1 cellular context compared by ENCODE assay signal in the genomic region with DNA sequence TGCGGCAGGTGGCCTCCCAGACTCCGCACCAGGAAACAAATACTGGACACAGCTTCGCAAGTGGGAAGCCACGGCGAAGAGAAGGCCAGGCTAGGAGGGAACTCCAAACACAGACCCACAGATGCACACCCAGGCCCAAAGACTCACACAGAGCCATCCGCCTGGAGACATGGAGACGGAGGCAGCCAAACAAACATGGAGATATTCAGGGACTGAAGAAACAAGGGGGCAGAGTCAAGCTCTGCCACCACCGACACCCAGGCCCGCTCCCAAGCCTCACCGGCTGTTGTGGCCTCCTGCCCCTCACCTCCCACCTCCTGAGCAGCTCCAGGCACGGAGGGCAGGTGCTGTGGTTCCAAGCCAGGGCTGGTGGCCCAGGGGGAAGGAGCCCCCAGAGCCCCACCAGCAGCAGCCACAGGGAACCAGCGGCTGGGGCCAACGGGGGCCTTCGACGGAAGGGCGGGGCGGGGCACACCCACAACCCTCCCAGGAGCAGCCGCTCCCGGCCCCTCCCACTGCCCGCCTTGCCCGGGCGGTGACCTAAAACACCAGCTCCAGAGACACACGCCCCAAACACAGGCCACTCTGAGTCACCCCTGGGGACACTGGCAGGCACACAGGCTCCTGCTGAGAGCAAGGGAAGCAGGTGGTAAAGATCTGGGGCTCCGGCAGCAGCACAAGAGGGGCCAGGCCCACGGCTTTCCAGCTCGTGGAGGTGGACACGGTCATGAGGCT.
TF ChIP-seq lines count a peak whose summit lies in the region.

No MANE protein-coding gene starts in this region.

TF ChIP-seq in K562, 482 proteins besides CTCF, POLR2A, EP300 and RAD21 (continued from another document and continues in another):
- TF ChIP-seq, protein P1, sequence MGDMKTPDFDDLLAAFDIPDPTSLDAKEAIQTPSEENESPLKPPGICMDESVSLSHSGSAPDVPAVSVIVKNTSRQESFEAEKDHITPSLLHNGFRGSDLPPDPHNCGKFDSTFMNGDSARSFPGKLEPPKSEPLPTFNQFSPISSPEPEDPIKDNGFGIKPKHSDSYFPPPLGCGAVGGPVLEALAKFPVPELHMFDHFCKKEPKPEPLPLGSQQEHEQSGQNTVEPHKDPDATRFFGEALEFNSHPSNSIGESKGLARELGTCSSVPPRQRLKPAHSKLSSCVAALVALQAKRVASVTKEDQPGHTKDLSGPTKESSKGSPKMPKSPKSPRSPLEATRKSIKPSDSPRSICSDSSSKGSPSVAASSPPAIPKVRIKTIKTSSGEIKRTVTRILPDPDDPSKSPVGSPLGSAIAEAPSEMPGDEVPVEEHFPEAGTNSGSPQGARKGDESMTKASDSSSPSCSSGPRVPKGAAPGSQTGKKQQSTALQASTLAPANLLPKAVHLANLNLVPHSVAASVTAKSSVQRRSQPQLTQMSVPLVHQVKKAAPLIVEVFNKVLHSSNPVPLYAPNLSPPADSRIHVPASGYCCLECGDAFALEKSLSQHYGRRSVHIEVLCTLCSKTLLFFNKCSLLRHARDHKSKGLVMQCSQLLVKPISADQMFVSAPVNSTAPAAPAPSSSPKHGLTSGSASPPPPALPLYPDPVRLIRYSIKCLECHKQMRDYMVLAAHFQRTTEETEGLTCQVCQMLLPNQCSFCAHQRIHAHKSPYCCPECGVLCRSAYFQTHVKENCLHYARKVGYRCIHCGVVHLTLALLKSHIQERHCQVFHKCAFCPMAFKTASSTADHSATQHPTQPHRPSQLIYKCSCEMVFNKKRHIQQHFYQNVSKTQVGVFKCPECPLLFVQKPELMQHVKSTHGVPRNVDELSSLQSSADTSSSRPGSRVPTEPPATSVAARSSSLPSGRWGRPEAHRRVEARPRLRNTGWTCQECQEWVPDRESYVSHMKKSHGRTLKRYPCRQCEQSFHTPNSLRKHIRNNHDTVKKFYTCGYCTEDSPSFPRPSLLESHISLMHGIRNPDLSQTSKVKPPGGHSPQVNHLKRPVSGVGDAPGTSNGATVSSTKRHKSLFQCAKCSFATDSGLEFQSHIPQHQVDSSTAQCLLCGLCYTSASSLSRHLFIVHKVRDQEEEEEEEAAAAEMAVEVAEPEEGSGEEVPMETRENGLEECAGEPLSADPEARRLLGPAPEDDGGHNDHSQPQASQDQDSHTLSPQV (IDR thresholded peaks at IDR 0.05): peak; percentile 68
- no peak for TF ChIP-seq KDM2B (CRISPR knock-in tag; IDR thresholded peaks at IDR 0.05)
- no peak for TF ChIP-seq GABPA (tag; conservative IDR thresholded peaks at IDR 0.05; ENCODE audit: low read depth)
- TF ChIP-seq SMARCA4 (IDR thresholded peaks at IDR 0.05): peak; percentile 53; the same call in 1 of the 2 replicates
- no peak for TF ChIP-seq TGIF2 (CRISPR knock-in tag; IDR thresholded peaks at IDR 0.05)
- no peak for TF ChIP-seq KDM5B (IDR thresholded peaks at IDR 0.05; ENCODE audit: insufficient replicate concordance, low read depth, low read length)
- TF ChIP-seq ZBTB7A (IDR thresholded peaks at IDR 0.05; ENCODE audit: borderline replicate concordance, control insufficient read depth, low read depth, low read length): peak; percentile 72; the same call in 1 of the 2 replicates
- no peak for TF ChIP-seq TBP (optimal IDR thresholded peaks at IDR 0.05; ENCODE audit: low read depth, low read length)
- TF ChIP-seq FOXM1 (IDR thresholded peaks at IDR 0.05; ENCODE audit: low read depth): no peak
- TF ChIP-seq FOXM1 (CRISPR knock-in tag; IDR thresholded peaks at IDR 0.05; ENCODE audit: low read depth): no peak
- TF ChIP-seq SMARCE1 (IDR thresholded peaks at IDR 0.05): no peak
- TF ChIP-seq HNRNPH1 (optimal IDR thresholded peaks at IDR 0.05; ENCODE audit: low read depth, low read length): no peak
- TF ChIP-seq, protein P2, sequence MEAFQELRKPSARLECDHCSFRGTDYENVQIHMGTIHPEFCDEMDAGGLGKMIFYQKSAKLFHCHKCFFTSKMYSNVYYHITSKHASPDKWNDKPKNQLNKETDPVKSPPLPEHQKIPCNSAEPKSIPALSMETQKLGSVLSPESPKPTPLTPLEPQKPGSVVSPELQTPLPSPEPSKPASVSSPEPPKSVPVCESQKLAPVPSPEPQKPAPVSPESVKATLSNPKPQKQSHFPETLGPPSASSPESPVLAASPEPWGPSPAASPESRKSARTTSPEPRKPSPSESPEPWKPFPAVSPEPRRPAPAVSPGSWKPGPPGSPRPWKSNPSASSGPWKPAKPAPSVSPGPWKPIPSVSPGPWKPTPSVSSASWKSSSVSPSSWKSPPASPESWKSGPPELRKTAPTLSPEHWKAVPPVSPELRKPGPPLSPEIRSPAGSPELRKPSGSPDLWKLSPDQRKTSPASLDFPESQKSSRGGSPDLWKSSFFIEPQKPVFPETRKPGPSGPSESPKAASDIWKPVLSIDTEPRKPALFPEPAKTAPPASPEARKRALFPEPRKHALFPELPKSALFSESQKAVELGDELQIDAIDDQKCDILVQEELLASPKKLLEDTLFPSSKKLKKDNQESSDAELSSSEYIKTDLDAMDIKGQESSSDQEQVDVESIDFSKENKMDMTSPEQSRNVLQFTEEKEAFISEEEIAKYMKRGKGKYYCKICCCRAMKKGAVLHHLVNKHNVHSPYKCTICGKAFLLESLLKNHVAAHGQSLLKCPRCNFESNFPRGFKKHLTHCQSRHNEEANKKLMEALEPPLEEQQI (IDR thresholded peaks at IDR 0.05): no peak
- TF ChIP-seq TCF3 (CRISPR knock-in tag; IDR thresholded peaks at IDR 0.05): peak; percentile 5; the same call in 1 of the 2 replicates
- no peak for TF ChIP-seq ELF4 (CRISPR knock-in tag; IDR thresholded peaks at IDR 0.05)
- no peak for TF ChIP-seq NR2C1 (IDR thresholded peaks at IDR 0.05)
- TF ChIP-seq NR2C1 (tag; IDR thresholded peaks at IDR 0.05): no peak
- TF ChIP-seq, protein P3, sequence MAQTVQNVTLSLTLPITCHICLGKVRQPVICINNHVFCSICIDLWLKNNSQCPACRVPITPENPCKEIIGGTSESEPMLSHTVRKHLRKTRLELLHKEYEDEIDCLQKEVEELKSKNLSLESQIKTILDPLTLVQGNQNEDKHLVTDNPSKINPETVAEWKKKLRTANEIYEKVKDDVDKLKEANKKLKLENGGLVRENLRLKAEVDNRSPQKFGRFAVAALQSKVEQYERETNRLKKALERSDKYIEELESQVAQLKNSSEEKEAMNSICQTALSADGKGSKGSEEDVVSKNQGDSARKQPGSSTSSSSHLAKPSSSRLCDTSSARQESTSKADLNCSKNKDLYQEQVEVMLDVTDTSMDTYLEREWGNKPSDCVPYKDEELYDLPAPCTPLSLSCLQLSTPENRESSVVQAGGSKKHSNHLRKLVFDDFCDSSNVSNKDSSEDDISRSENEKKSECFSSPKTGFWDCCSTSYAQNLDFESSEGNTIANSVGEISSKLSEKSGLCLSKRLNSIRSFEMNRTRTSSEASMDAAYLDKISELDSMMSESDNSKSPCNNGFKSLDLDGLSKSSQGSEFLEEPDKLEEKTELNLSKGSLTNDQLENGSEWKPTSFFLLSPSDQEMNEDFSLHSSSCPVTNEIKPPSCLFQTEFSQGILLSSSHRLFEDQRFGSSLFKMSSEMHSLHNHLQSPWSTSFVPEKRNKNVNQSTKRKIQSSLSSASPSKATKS (CRISPR knock-in tag; IDR thresholded peaks at IDR 0.05): no peak
- no peak for TF ChIP-seq HEY1 (CRISPR knock-in tag; IDR thresholded peaks at IDR 0.05; ENCODE audit: borderline replicate concordance)
- TF ChIP-seq MCM7 (IDR thresholded peaks at IDR 0.05): no peak
- no peak for TF ChIP-seq PHF20 (IDR thresholded peaks at IDR 0.05; ENCODE audit: partially characterized antibody)
- TF ChIP-seq ASH1L (IDR thresholded peaks at IDR 0.05; ENCODE audit: borderline replicate concordance, low read depth, partially characterized antibody): no peak
- no peak for TF ChIP-seq MITF (IDR thresholded peaks at IDR 0.05)
- no peak for TF ChIP-seq RBM39 (optimal IDR thresholded peaks at IDR 0.05; ENCODE audit: low read depth, low read length)
- no peak for TF ChIP-seq ZC3H11A (IDR thresholded peaks at IDR 0.05; ENCODE audit: low read depth, low read length)
- no peak for TF ChIP-seq ZNF224 (CRISPR knock-in tag; IDR thresholded peaks at IDR 0.05)
- no peak for TF ChIP-seq TRIM24 (IDR thresholded peaks at IDR 0.05)
- peak; percentile 76; the same call in 1 of the 2 replicates for TF ChIP-seq JUN (IDR thresholded peaks at IDR 0.05; ENCODE audit: borderline replicate concordance, low read depth, low read length)
- TF ChIP-seq JUN (CRISPR knock-in tag; IDR thresholded peaks at IDR 0.05; ENCODE audit: borderline replicate concordance): no peak
- TF ChIP-seq ZBTB17 (CRISPR knock-in tag; IDR thresholded peaks at IDR 0.05): no peak
- no peak for TF ChIP-seq POLR2AphosphoS2 (IDR thresholded peaks at IDR 0.05; ENCODE audit: low read length)
- no peak for TF ChIP-seq NCOA4 (IDR thresholded peaks at IDR 0.05; ENCODE audit: partially characterized antibody)
- no peak for TF ChIP-seq EGR1 (conservative IDR thresholded peaks at IDR 0.05)
- TF ChIP-seq KLF13 (tag; IDR thresholded peaks at IDR 0.05; ENCODE audit: borderline replicate concordance, low read depth): no peak
- no peak for TF ChIP-seq ETV1 (tag; conservative IDR thresholded peaks at IDR 0.05; ENCODE audit: low read depth)
- no peak for TF ChIP-seq PURB (CRISPR knock-in tag; IDR thresholded peaks at IDR 0.05; ENCODE audit: low read depth)
- peak; percentile 34 to 65 for TF ChIP-seq E2F6 (IDR thresholded peaks at IDR 0.05; ENCODE audit: borderline replicate concordance in 1 of 2, extremely low read depth in 1 of 2, insufficient read depth in 1 of 2, insufficient read length in 1 of 2, low read depth in 1 of 2, low read length in 1 of 2, poor library complexity in 1 of 2, severe bottlenecking in 1 of 2)
- no peak for TF ChIP-seq BCOR (IDR thresholded peaks at IDR 0.05)
- peak; percentile 91 for TF ChIP-seq MAX (CRISPR knock-in tag; IDR thresholded peaks at IDR 0.05)
- no peak for TF ChIP-seq ZZZ3 (IDR thresholded peaks at IDR 0.05)
- TF ChIP-seq TAF15 (IDR thresholded peaks at IDR 0.05; ENCODE audit: low read depth, low read length): no peak
- TF ChIP-seq MNT (conservative IDR thresholded peaks at IDR 0.05): peak in 1 of 2 experiments; percentile 56; a peak in 1 of 4 replicates
- no peak for TF ChIP-seq ZNF174 (CRISPR knock-in tag; IDR thresholded peaks at IDR 0.05)
- TF ChIP-seq ESRRA (IDR thresholded peaks at IDR 0.05; ENCODE audit: borderline replicate concordance, low read depth): no peak
- no peak for TF ChIP-seq ZNF449 (CRISPR knock-in tag; IDR thresholded peaks at IDR 0.05)
- no peak for TF ChIP-seq ZNF764 (CRISPR knock-in tag; IDR thresholded peaks at IDR 0.05; ENCODE audit: low read depth)
- no peak for TF ChIP-seq NBN (IDR thresholded peaks at IDR 0.05; ENCODE audit: low read depth)
- no peak for TF ChIP-seq KDM4B (IDR thresholded peaks at IDR 0.05; ENCODE audit: borderline replicate concordance in 2 of 2, low read depth in 1 of 2)
- no peak for TF ChIP-seq DIDO1 (tag; IDR thresholded peaks at IDR 0.05; ENCODE audit: low read depth)
